In the genomic region with DNA sequence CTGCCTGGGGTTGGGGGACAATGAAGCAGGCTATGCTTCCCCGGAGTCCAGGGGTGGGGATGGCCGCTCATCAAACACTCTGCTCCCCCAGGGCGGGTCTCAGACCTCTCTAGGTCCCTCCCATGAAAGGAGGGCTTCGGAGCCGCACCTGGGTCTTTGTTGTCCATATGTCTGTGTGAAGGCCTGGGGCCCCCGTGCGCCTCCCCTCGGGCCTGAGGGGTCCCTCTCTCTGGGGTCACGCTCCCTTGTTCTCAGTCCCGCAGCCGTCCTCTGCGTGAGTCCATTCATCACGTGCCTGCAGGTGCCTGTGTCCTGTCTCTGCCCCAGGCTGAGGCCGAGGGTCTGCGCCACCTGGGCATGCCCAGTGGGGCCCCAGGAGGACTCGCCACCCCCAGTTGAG, we compare ENCODE assay signal across 25 cellular contexts.
"Had no signal": no experiment of that assay in that cellular context is flagged by ENCODE, and none has a peak within 500 bp of the region (broad histone marks: within the 10 kb centered on the region; RNA-seq: fewer than 3 reads in every experiment).

No MANE protein-coding gene starts in this region.

- DNase-seq: activated CD4-positive, alpha-beta memory T cell treated with anti-CD3 and anti-CD28 coated beads for 36 hours; activated CD4-positive, alpha-beta T cell treated with anti-CD3 and anti-CD28 coated beads for 36 hours; activated CD4-positive, alpha-beta T cell treated with anti-CD3 and anti-CD28 coated beads, Interleukin-2, amount 10 ng/mL, durations not matched to agents 24 days and 14 days; activated CD4-positive, CD25-positive, alpha-beta regulatory T cell; activated CD4-positive, CD25-positive, alpha-beta regulatory T cell treated with anti-CD3 and anti-CD28 coated beads, Interleukin-2, amount 50 U/mL, for 72 hours; activated CD8-positive, alpha-beta memory T cell treated with anti-CD3 and anti-CD28 coated beads, Interleukin-2, amount 10 ng/mL, durations not matched to agents 7 days and 5 days; activated CD8-positive, alpha-beta memory T cell treated with anti-CD3 and anti-CD28 coated beads, Interleukin-2, amount 50 U/mL, for 4 hours; activated CD8-positive, alpha-beta T cell treated with anti-CD3 and anti-CD28 coated beads, Interleukin-2, amount 10 ng/mL, durations not matched to agents 7 days and 5 days; activated effector memory CD4-positive, alpha-beta T cell treated with anti-CD3 and anti-CD28 coated beads, Interleukin-2, amount 50 U/mL, for 16 hours; activated naive CD4-positive, alpha-beta T cell treated with anti-CD3 and anti-CD28 coated beads for 36 hours; activated naive CD8-positive, alpha-beta T cell treated with anti-CD3 and anti-CD28 coated beads, Interleukin-2, amount 10 ng/mL, durations not matched to agents 7 days and 5 days; activated T-cell treated with anti-CD3 and anti-CD28 coated beads, Interleukin-2, amount 50 U/mL, for 1 hour; activated T-cell treated with anti-CD3 and anti-CD28 coated beads, Interleukin-2, amount 50 U/mL, for 48 hours; central memory CD4-positive, alpha-beta T cell; cerebellar nuclear complex; colonic mucosa; effector CD8-positive, alpha-beta T cell; foreskin melanocyte; heart right ventricle; T-helper 2 cell had no signal

- H3K9me3 ChIP-seq: ascending aorta, breast epithelium, colonic mucosa, esophagus muscularis mucosa, gastroesophageal sphincter, heart right ventricle had no signal

- H3K4me3 ChIP-seq: ascending aorta, breast epithelium, cardiac muscle cell, colonic mucosa, esophagus muscularis mucosa, gastroesophageal sphincter, heart right ventricle had no signal

- H3K36me3 ChIP-seq: ascending aorta, breast epithelium, cardiac muscle cell, colonic mucosa, esophagus muscularis mucosa, gastroesophageal sphincter, heart right ventricle had no signal

- H3K27ac ChIP-seq: cardiac muscle cell, colonic mucosa, esophagus muscularis mucosa, gastroesophageal sphincter had no signal

- H3K27me3 ChIP-seq: ascending aorta, breast epithelium, cardiac muscle cell, colonic mucosa, esophagus muscularis mucosa, gastroesophageal sphincter, heart right ventricle had no signal
